ENCODE assay signal across 2 cellular contexts in the genomic region with DNA sequence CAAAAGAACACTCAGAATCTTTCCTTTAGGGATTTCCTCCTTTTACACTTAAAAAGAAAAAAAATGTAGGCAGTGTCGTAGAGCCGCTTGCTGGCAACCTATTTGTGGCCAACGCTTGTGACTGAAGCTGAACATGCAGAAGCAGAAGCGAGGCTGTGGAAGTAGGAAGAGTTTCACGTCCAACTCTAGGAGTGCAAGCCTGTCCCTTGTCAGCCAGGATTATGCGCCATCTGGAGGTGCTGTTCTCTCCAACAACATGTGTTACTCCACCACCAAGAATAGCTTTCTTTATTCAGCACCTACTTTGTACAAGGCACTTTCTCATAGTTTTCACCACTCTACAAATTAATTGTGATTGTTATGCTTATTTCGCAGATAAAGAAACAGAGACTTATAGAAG.
TF ChIP-seq lines count a peak whose summit lies in the region.

No MANE protein-coding gene starts in this region.

TF ChIP-seq in HCT116, 20 proteins besides CTCF, POLR2A, EP300 and RAD21:
- TF ChIP-seq EGR1 (IDR thresholded peaks at IDR 0.05; ENCODE audit: low read depth) = no peak
- no peak for TF ChIP-seq FOSL1 (IDR thresholded peaks at IDR 0.05; ENCODE audit: low read depth)
- TF ChIP-seq SRF (IDR thresholded peaks at IDR 0.05; ENCODE audit: low read depth) = no peak
- no peak for TF ChIP-seq ZNF274 (IDR thresholded peaks at IDR 0.05; ENCODE audit: low read depth, low read length)
- no peak for TF ChIP-seq JUND (IDR thresholded peaks at IDR 0.05)

TF ChIP-seq in H1, 55 proteins besides CTCF, POLR2A, EP300 and RAD21:
- TF ChIP-seq CBX8 (IDR thresholded peaks at IDR 0.05; ENCODE audit: borderline replicate concordance, low read depth, low read length) (no peak), TBP (IDR thresholded peaks at IDR 0.05; ENCODE audit: low read depth, low read length) (no peak), SP4 (IDR thresholded peaks at IDR 0.05; ENCODE audit: low read length) (no peak), RNF2 (IDR thresholded peaks at IDR 0.05; ENCODE audit: borderline replicate concordance, low read depth, low read length, missing control alignments, poor library complexity, severe bottlenecking) (no peak), CREB1 (IDR thresholded peaks at IDR 0.05) (no peak), RFX5 (IDR thresholded peaks at IDR 0.05; ENCODE audit: borderline replicate concordance, low read depth, low read length) (no peak), CTBP2 (IDR thresholded peaks at IDR 0.05; ENCODE audit: borderline replicate concordance, insufficient read depth, insufficient read length, low read length) (no peak)
